16 cellular contexts compared by ENCODE assay signal in the genomic region with DNA sequence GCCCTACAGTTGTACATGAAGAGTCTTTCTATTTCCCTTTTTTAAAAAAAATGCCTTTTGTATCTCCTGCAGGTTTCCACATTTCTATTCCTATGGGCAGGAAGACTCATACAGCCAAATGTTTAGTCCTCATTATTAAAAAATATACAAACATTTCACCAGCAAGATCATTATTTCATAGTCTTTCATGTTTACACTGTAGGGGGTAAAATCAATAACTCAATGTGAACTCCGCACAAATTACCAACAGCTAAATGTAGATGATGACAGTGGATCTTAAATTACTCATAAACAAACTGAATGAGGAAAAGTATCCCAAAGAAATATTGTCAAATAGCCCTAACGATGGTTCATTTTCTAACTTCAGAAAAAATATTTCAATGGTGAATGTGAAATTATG.
"Had no signal": no experiment of that assay in that cellular context is flagged by ENCODE, and none has a peak within 500 bp of the region (broad histone marks: within the 10 kb centered on the region; RNA-seq: fewer than 3 reads in every experiment).

No MANE protein-coding gene starts in this region.

- H3K36me3 ChIP-seq: adrenal gland, ovary, suprapubic skin had no signal

- H3K9me3 ChIP-seq: adrenal gland, ovary, suprapubic skin had no signal

- H3K27ac ChIP-seq: adrenal gland, dorsolateral prefrontal cortex, ovary, suprapubic skin had no signal

- H3K4me3 ChIP-seq: adrenal gland, dorsolateral prefrontal cortex, lung, ovary, suprapubic skin had no signal

- DNase-seq: activated CD4-positive, alpha-beta memory T cell treated with anti-CD3 and anti-CD28 coated beads, Interleukin-2, amount 10 ng/mL, durations not matched to agents 7 days and 5 days; activated CD4-positive, alpha-beta T cell treated with anti-CD3 and anti-CD28 coated beads for 4 hours; activated effector memory CD4-positive, alpha-beta T cell treated with Interleukin-2 at 50 U/mL for 16 hours; activated naive CD4-positive, alpha-beta T cell treated with anti-CD3 and anti-CD28 coated beads, Interleukin-2, amount 50 U/mL, for 16 hours; activated T-cell treated with anti-CD3 and anti-CD28 coated beads, Interleukin-2, amount 50 U/mL, for 4 hours; adrenal gland; dorsolateral prefrontal cortex; midbrain; ovary; stimulated activated CD4-positive, alpha-beta T cell treated with anti-CD3 and anti-CD28 coated beads, Interleukin-15, amount 100 ng/mL, for 24 hours; stimulated activated CD4-positive, alpha-beta T cell treated with anti-CD3 and anti-CD28 coated beads, Interleukin-4, amount 100 ng/mL, for 1 hour; stimulated activated naive CD4-positive, alpha-beta T cell treated with Interleukin-2 at 50 U/mL for 16 hours; T-helper 2 cell; trophoblast cell had no signal

- H3K4me1 ChIP-seq: adrenal gland, suprapubic skin had no signal

- ATAC-seq: activated T-cell treated with anti-CD3 and anti-CD28 coated beads, Interleukin-2, amount 50 U/mL, for 4 hours had no signal

- H3K27me3 ChIP-seq: adrenal gland, dorsolateral prefrontal cortex, ovary, suprapubic skin had no signal
